Comparison of ENCODE assay signal across 18 cellular contexts in genomic region chr2:37569131-37569530, GRCh38.
DNase-seq lines count a peak whose midpoint lies in the region; ATAC-seq and TF ChIP-seq lines count a peak whose summit lies in the region.
"Had no signal": no experiment of that assay in that cellular context is flagged by ENCODE, and none has a peak within 500 bp of the region (broad histone marks: within the 10 kb centered on the region; RNA-seq: fewer than 3 reads in every experiment).

No MANE protein-coding gene starts in this region.

- TF ChIP-seq EP300 in gastroesophageal sphincter (IDR thresholded peaks at IDR 0.05) (no peak), sigmoid colon (IDR thresholded peaks at IDR 0.05) (no peak)

- H3K4me3 ChIP-seq in gastroesophageal sphincter (no peak overlapping the region), sigmoid colon (no peak overlapping the region)
- H3K4me3 ChIP-seq: BLaER1, PC-9 had no signal

- peaks cover 15% of the 10 kb centered on the region for H3K4me1 Mint-ChIP-seq in activated CD8-positive, alpha-beta T cell treated with anti-CD3 and anti-CD28 coated beads, Interleukin-2, amount 10 ng/mL, durations not matched to agents 7 days and 5 days (ENCODE audit: low read depth)
- H3K4me1 Mint-ChIP-seq in activated CD8-positive, alpha-beta T cell treated with anti-CD3 and anti-CD28 coated beads for 36 hours (ENCODE audit: low read depth), result peaks cover 32% of the 10 kb centered on the region
- H3K4me1 Mint-ChIP-seq in T-helper 17 cell, result peaks cover 15% of the 10 kb centered on the region
- peaks cover 5 to 27% (median 17%) of the 10 kb centered on the region in 4 donors for H3K4me1 Mint-ChIP-seq in naive thymus-derived CD8-positive, alpha-beta T cell

- H3K9me3 Mint-ChIP-seq in activated CD8-positive, alpha-beta T cell treated with anti-CD3 and anti-CD28 coated beads, Interleukin-2, amount 10 ng/mL, durations not matched to agents 7 days and 5 days (ENCODE audit: insufficient read depth), result no peaks in the 10 kb centered on the region
- H3K9me3 Mint-ChIP-seq in activated CD8-positive, alpha-beta T cell treated with anti-CD3 and anti-CD28 coated beads for 36 hours, result no peaks in the 10 kb centered on the region
- no peaks in the 10 kb centered on the region for H3K9me3 Mint-ChIP-seq in naive thymus-derived CD8-positive, alpha-beta T cell
- H3K9me3 Mint-ChIP-seq: CD8-positive, alpha-beta T cell had no signal

- CTCF ChIA-PET in activated CD8-positive, alpha-beta T cell treated with anti-CD3 and anti-CD28 coated beads, Interleukin-2, amount 10 ng/mL, durations not matched to agents 7 days and 5 days (lab: Charles Lee), result interaction anchor here (0.9 to 1.9 kb wide), 6 partner anchors 9 to 173 kb away, joined by 3 to 9 read pairs (median 4); no protein-coding TSS in a partner anchor
- CTCF ChIA-PET in activated CD8-positive, alpha-beta T cell treated with anti-CD3 and anti-CD28 coated beads for 36 hours (lab: Charles Lee), result interaction anchor here (0.7 to 1.7 kb wide), 2 partner anchors 18 to 21 kb away, joined by 3 to 4 read pairs; no protein-coding TSS in a partner anchor

- intact Hi-C loops in activated CD8-positive, alpha-beta T cell treated with anti-CD3 and anti-CD28 coated beads for 36 hours (cut with micrococcal nuclease), result no loop called here
- intact Hi-C loops in sigmoid colon (cut with DNase I), result no loop called here

- H3K27ac Mint-ChIP-seq in activated CD8-positive, alpha-beta T cell treated with anti-CD3 and anti-CD28 coated beads, Interleukin-2, amount 10 ng/mL, durations not matched to agents 7 days and 5 days, result peak overlapping the region; percentile 21
- H3K27ac Mint-ChIP-seq in activated CD8-positive, alpha-beta T cell treated with anti-CD3 and anti-CD28 coated beads for 36 hours, result no peak overlapping the region
- peak overlapping the region; percentile 56 for H3K27ac Mint-ChIP-seq in T-helper 17 cell
- H3K27ac Mint-ChIP-seq in naive thymus-derived CD8-positive, alpha-beta T cell, result peak overlapping the region in 4 of 10 donors; percentile 14 to 66 (median 58)

- H3K36me3 Mint-ChIP-seq in activated CD8-positive, alpha-beta T cell treated with anti-CD3 and anti-CD28 coated beads, Interleukin-2, amount 10 ng/mL, durations not matched to agents 7 days and 5 days (ENCODE audit: low read depth), result no peaks in the 10 kb centered on the region
- H3K36me3 Mint-ChIP-seq in activated CD8-positive, alpha-beta T cell treated with anti-CD3 and anti-CD28 coated beads for 36 hours (ENCODE audit: low read depth), result no peaks in the 10 kb centered on the region
- H3K36me3 Mint-ChIP-seq in T-helper 17 cell (ENCODE audit: low read depth), result no peaks in the 10 kb centered on the region
- H3K36me3 Mint-ChIP-seq in naive thymus-derived CD8-positive, alpha-beta T cell, result no peaks in the 10 kb centered on the region
- H3K36me3 Mint-ChIP-seq: CD8-positive, alpha-beta T cell had no signal

- H3K4me1 ChIP-seq in gastroesophageal sphincter, result peaks cover 0 to 52% (median 17%) of the 10 kb centered on the region in 3 donors
- peaks cover 0 to 43% (median 39%) of the 10 kb centered on the region in 4 donors for H3K4me1 ChIP-seq in sigmoid colon
- H3K4me1 ChIP-seq: BLaER1 had no signal

- no peaks in the 10 kb centered on the region for H3K27me3 Mint-ChIP-seq in activated CD8-positive, alpha-beta T cell treated with anti-CD3 and anti-CD28 coated beads, Interleukin-2, amount 10 ng/mL, durations not matched to agents 7 days and 5 days (ENCODE audit: low read depth)
- H3K27me3 Mint-ChIP-seq in activated CD8-positive, alpha-beta T cell treated with anti-CD3 and anti-CD28 coated beads for 36 hours, result no peaks in the 10 kb centered on the region
- no peaks in the 10 kb centered on the region for H3K27me3 Mint-ChIP-seq in T-helper 17 cell
- no peaks in the 10 kb centered on the region for H3K27me3 Mint-ChIP-seq in naive thymus-derived CD8-positive, alpha-beta T cell

- H3K27ac ChIP-seq in gastroesophageal sphincter (peak overlapping the region; percentile 34 to 78 (median 62)), sigmoid colon (peak overlapping the region; percentile 57 to 68 (median 60))
- H3K27ac ChIP-seq: BLaER1, PC-9 had no signal

- no peaks in the 10 kb centered on the region for H3K27me3 ChIP-seq in gastroesophageal sphincter
- H3K27me3 ChIP-seq in sigmoid colon, result no peaks in the 10 kb centered on the region
- H3K27me3 ChIP-seq: BLaER1 had no signal

- no peak for DNase-seq in activated CD8-positive, alpha-beta T cell treated with anti-CD3 and anti-CD28 coated beads, Interleukin-2, amount 10 ng/mL, durations not matched to agents 7 days and 5 days
- no peak for DNase-seq in activated CD8-positive, alpha-beta T cell treated with anti-CD3 and anti-CD28 coated beads for 36 hours
- no peak for DNase-seq in T-helper 17 cell
- no peak for DNase-seq in sigmoid colon
- DNase-seq in naive thymus-derived CD8-positive, alpha-beta T cell, result no peak
- no peak for DNase-seq in A172 (ENCODE audit: low spot score)
- DNase-seq: 8988T, DMS79 treated with DMSO at 0.1 percent for 48 hours, KBM-7, NCI-H1092, NCI-H2107, NCI-H2227 treated with DMSO at 0.1 percent for 48 hours, NCI-H524, PC-9 had no signal

- POLR2A ChIA-PET in activated CD8-positive, alpha-beta T cell treated with anti-CD3 and anti-CD28 coated beads, Interleukin-2, amount 10 ng/mL, durations not matched to agents 7 days and 5 days (lab: Charles Lee), result no interaction called here
- POLR2A ChIA-PET in activated CD8-positive, alpha-beta T cell treated with anti-CD3 and anti-CD28 coated beads for 36 hours (lab: Charles Lee), result interaction anchor here (0.5 kb wide), 1 partner anchor 144 kb away, joined by 4 read pairs; no protein-coding TSS in a partner anchor
- POLR2A ChIA-PET in naive thymus-derived CD8-positive, alpha-beta T cell (lab: Charles Lee), result no interaction called here

- no peaks in the 10 kb centered on the region for H3K9me3 ChIP-seq in T-helper 17 cell (ENCODE audit: control insufficient read depth, low read length, poor library complexity, severe bottlenecking)
- H3K9me3 ChIP-seq in gastroesophageal sphincter, result no peaks in the 10 kb centered on the region
- no peaks in the 10 kb centered on the region for H3K9me3 ChIP-seq in sigmoid colon
- H3K9me3 ChIP-seq: BLaER1 had no signal

- TF ChIP-seq POLR2A in gastroesophageal sphincter (IDR thresholded peaks at IDR 0.05) (no peak), sigmoid colon (IDR thresholded peaks at IDR 0.05) (no peak)

- H3K4me3 Mint-ChIP-seq in activated CD8-positive, alpha-beta T cell treated with anti-CD3 and anti-CD28 coated beads, Interleukin-2, amount 10 ng/mL, durations not matched to agents 7 days and 5 days, result no peak overlapping the region
- H3K4me3 Mint-ChIP-seq in activated CD8-positive, alpha-beta T cell treated with anti-CD3 and anti-CD28 coated beads for 36 hours, result no peak overlapping the region
- H3K4me3 Mint-ChIP-seq in T-helper 17 cell, result no peak overlapping the region
- no peak overlapping the region for H3K4me3 Mint-ChIP-seq in naive thymus-derived CD8-positive, alpha-beta T cell
- H3K4me3 Mint-ChIP-seq: CD8-positive, alpha-beta T cell had no signal

- TF ChIP-seq CTCF in activated CD8-positive, alpha-beta T cell treated with anti-CD3 and anti-CD28 coated beads for 36 hours (IDR thresholded peaks at IDR 0.05), result no peak
- TF ChIP-seq CTCF in gastroesophageal sphincter (IDR thresholded peaks at IDR 0.05) (no peak), sigmoid colon (IDR thresholded peaks at IDR 0.05) (no peak)

- ATAC-seq in activated CD8-positive, alpha-beta T cell treated with anti-CD3 and anti-CD28 coated beads, Interleukin-2, amount 10 ng/mL, durations not matched to agents 7 days and 5 days, result no peak
- ATAC-seq in activated CD8-positive, alpha-beta T cell treated with anti-CD3 and anti-CD28 coated beads for 36 hours, result no peak
- ATAC-seq in T-helper 17 cell, result no peak
- ATAC-seq in gastroesophageal sphincter, result no peak
- no peak for ATAC-seq in naive thymus-derived CD8-positive, alpha-beta T cell
- no peak for ATAC-seq in GM21447 (IDR thresholded peaks at IDR 0.05; ENCODE audit: unreplicated experiment)

- H3K36me3 ChIP-seq in gastroesophageal sphincter (no peaks in the 10 kb centered on the region), sigmoid colon (no peaks in the 10 kb centered on the region)
- H3K36me3 ChIP-seq: BLaER1 had no signal

- 11 to 20% methylated on average over 1 of the region's 1 CpG for WGBS in gastroesophageal sphincter (ENCODE audit: low coverage in 1 of 2), 2 donors
- WGBS in sigmoid colon, 2 donors, result 65 to 71% methylated on average over 1 of the region's 1 CpG
